In genomic region chr16:70225430-70225829, GRCh38 we compare ENCODE assay signal across 5 cellular contexts. TPM values are rescaled to one million over a fixed set of nuclear protein-coding genes. Genes with fewer than 3 reads are reported as not detected.
"Had no signal": no experiment of that assay in that cellular context is flagged by ENCODE, and none has a peak within 500 bp of the region (broad histone marks: within the 10 kb centered on the region; RNA-seq: fewer than 3 reads in every experiment).

No MANE protein-coding gene starts in this region.

RNA-seq across cellular contexts. Expression of gene CLEC18C, which starts 51.8 kb away (rescaled TPM):
- total RNA-seq: M059J, OCI-LY7, Right ventricle myocardium inferior, RPMI7951, SK-MEL-5 had no signal
